In genomic region chrX:151922692-151923091, GRCh38 we compare ENCODE assay signal across 40 cellular contexts. TPM values are rescaled to one million over a fixed set of nuclear protein-coding genes. Genes with fewer than 3 reads are reported as not detected.
"Had no signal": no experiment of that assay in that cellular context is flagged by ENCODE, and none has a peak within 500 bp of the region (broad histone marks: within the 10 kb centered on the region; RNA-seq: fewer than 3 reads in every experiment).

No MANE protein-coding gene starts in this region.

- H3K9me3 ChIP-seq: adrenal gland, ascending aorta, body of pancreas, breast epithelium had no signal

- H3K36me3 ChIP-seq: adrenal gland, ascending aorta, brain microvascular endothelial cell, breast epithelium, cardiac muscle cell had no signal

- H3K4me3 ChIP-seq: adrenal gland, ascending aorta, body of pancreas, breast epithelium, cardiac muscle cell had no signal

- H3K27me3 ChIP-seq: ascending aorta, body of pancreas, brain microvascular endothelial cell, cardiac muscle cell had no signal

- H3K27ac ChIP-seq: adrenal gland, ascending aorta, body of pancreas, brain microvascular endothelial cell, breast epithelium, cardiac muscle cell had no signal

- H3K4me1 ChIP-seq: adrenal gland, ascending aorta, body of pancreas, breast epithelium had no signal

- DNase-seq: activated effector memory CD4-positive, alpha-beta T cell treated with anti-CD3 and anti-CD28 coated beads, Interleukin-2, amount 50 U/mL, for 16 hours; activated effector memory CD4-positive, alpha-beta T cell treated with Interleukin-2 at 50 U/mL for 16 hours; activated gamma-delta T cell; activated gamma-delta T cell treated with Interleukin-2 at 50 U/mL for 16 hours; activated naive CD4-positive, alpha-beta T cell; activated naive CD4-positive, alpha-beta T cell treated with anti-CD3 and anti-CD28 coated beads for 36 hours; activated naive CD4-positive, alpha-beta T cell treated with anti-CD3 and anti-CD28 coated beads, Interleukin-2, amount 10 ng/mL, durations not matched to agents 7 days and 5 days; activated naive CD4-positive, alpha-beta T cell treated with anti-CD3 and anti-CD28 coated beads, Interleukin-2, amount 50 U/mL, for 16 hours; activated naive CD4-positive, alpha-beta T cell treated with Interleukin-2 at 50 U/mL for 16 hours; activated naive CD8-positive, alpha-beta T cell treated with anti-CD3 and anti-CD28 coated beads for 36 hours; activated naive CD8-positive, alpha-beta T cell treated with anti-CD3 and anti-CD28 coated beads, Interleukin-2, amount 10 ng/mL, durations not matched to agents 7 days and 5 days; activated naive CD8-positive, alpha-beta T cell treated with anti-CD3 and anti-CD28 coated beads, Interleukin-2, amount 50 U/mL, for 24 hours; activated T-cell treated with anti-CD3 and anti-CD28 coated beads, Interleukin-2, amount 50 U/mL, for 1 hour; activated T-cell treated with anti-CD3 and anti-CD28 coated beads, Interleukin-2, amount 50 U/mL, for 24 hours; activated T-cell treated with anti-CD3 and anti-CD28 coated beads, Interleukin-2, amount 50 U/mL, for 4 hours; activated T-cell treated with anti-CD3 and anti-CD28 coated beads, Interleukin-2, amount 50 U/mL, for 48 hours; activated T-cell treated with anti-CD3 and anti-CD28 coated beads, Interleukin-2, amount 50 U/mL, for 72 hours; adrenal gland; amniotic stem cell; amygdala; anterior cingulate cortex; aorta; body of pancreas; brain microvascular endothelial cell; caudate nucleus; central memory CD4-positive, alpha-beta T cell; cerebellar nuclear complex had no signal

RNA-seq across cellular contexts. Expression of gene MAGEA4, which starts 10.0 kb away (rescaled TPM):
- total RNA-seq: activated naive CD4-positive, alpha-beta T cell treated with anti-CD3 and anti-CD28 coated beads for 36 hours; activated naive CD4-positive, alpha-beta T cell treated with anti-CD3 and anti-CD28 coated beads, Interleukin-2, amount 50 U/mL, for 72 hours; activated naive CD8-positive, alpha-beta T cell treated with anti-CD3 and anti-CD28 coated beads for 36 hours; activated naive CD8-positive, alpha-beta T cell treated with anti-CD3 and anti-CD28 coated beads, Interleukin-2, amount 10 ng/mL, durations not matched to agents 7 days and 5 days; activated T-cell treated with anti-CD3 and anti-CD28 coated beads, Interleukin-2, amount 50 U/mL, for 4 hours; activated T-cell treated with anti-CD3 and anti-CD28 coated beads, Interleukin-2, amount 50 U/mL, for 72 hours; activated T-helper 1 cell treated with anti-CD3 and anti-CD28 coated beads, Interleukin-12 subunit alpha, Interleukin-12 subunit beta, Interleukin-2, Interleukin-4 antibody, amounts not matched to agents 30 ng/mL and 10 ng/mL and 1 ng/mL, durations not matched to agents 14 hours and 24 hours and 36 hours; activated T-helper 17 cell treated with anti-CD3 and anti-CD28 coated beads, Interleukin-2, amount 50 U/mL, for 72 hours; activated T-helper 2 cell treated with anti-CD3 and anti-CD28 coated beads, Interferon-gamma antibody, Interleukin-2, Interleukin-4, amounts not matched to agents 10 μg/mL and 5 μg/mL and 100 μg/mL, durations not matched to agents 14 hours and 24 hours and 36 hours; adrenal gland; aorta; ascending aorta; astrocyte; body of pancreas; breast epithelium; bronchial epithelial cell; cardiac muscle cell; cardiac septum; cerebellum; chondrocyte had no signal
- polyA plus RNA-seq: adipose tissue, adrenal gland, aorta, cardiac muscle cell had no signal

RNA-seq across cellular contexts. Expression of gene GABRE, which starts 51.8 kb away (rescaled TPM):
- total RNA-seq: activated naive CD4-positive, alpha-beta T cell treated with anti-CD3 and anti-CD28 coated beads for 36 hours; activated naive CD4-positive, alpha-beta T cell treated with anti-CD3 and anti-CD28 coated beads, Interleukin-2, amount 50 U/mL, for 72 hours; activated naive CD8-positive, alpha-beta T cell treated with anti-CD3 and anti-CD28 coated beads for 36 hours; activated naive CD8-positive, alpha-beta T cell treated with anti-CD3 and anti-CD28 coated beads, Interleukin-2, amount 10 ng/mL, durations not matched to agents 7 days and 5 days; activated T-cell treated with anti-CD3 and anti-CD28 coated beads, Interleukin-2, amount 50 U/mL, for 72 hours; activated T-helper 1 cell treated with anti-CD3 and anti-CD28 coated beads, Interleukin-12 subunit alpha, Interleukin-12 subunit beta, Interleukin-2, Interleukin-4 antibody, amounts not matched to agents 30 ng/mL and 10 ng/mL and 1 ng/mL, durations not matched to agents 14 hours and 24 hours and 36 hours; activated T-helper 17 cell treated with anti-CD3 and anti-CD28 coated beads, Interleukin-2, amount 50 U/mL, for 72 hours; activated T-helper 2 cell treated with anti-CD3 and anti-CD28 coated beads, Interferon-gamma antibody, Interleukin-2, Interleukin-4, amounts not matched to agents 10 μg/mL and 5 μg/mL and 100 μg/mL, durations not matched to agents 14 hours and 24 hours and 36 hours had no signal
